17 cellular contexts compared by ENCODE assay signal in the genomic region with DNA sequence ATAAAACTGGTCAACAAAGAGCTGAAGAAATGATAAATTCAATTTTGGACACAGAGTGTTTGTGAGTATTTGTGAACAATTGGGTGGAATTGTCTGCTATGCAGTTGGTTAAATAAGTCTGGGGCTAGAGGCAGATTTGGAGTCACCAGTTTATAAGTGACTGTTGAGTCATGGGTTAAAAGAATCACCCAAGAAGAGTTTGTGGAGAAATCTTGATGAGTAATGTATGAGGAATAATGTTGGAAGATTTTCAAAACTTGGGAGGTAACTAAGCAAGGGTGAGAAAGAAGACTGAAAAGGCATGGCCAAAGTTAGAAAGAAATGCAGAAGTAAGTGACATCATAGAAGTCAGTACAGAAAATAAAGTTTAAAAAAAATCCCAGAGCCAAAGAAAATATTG.
DNase-seq lines count a peak whose midpoint lies in the region; ATAC-seq, FAIRE-seq and TF ChIP-seq lines count a peak whose summit lies in the region.
"Had no signal": no experiment of that assay in that cellular context is flagged by ENCODE, and none has a peak within 500 bp of the region (broad histone marks: within the 10 kb centered on the region; RNA-seq: fewer than 3 reads in every experiment).

No MANE protein-coding gene starts in this region.

- H3K36me3 Mint-ChIP-seq in HFFc6 (ENCODE audit: low read depth): peaks cover 21% of the 10 kb centered on the region
- H3K36me3 Mint-ChIP-seq: naive thymus-derived CD4-positive, alpha-beta T cell had no signal

- FAIRE-seq in urothelium cell line (lab: Jason Lieb, UNC): peak; percentile 50
- FAIRE-seq: GM12892 had no signal

- peaks cover 42% of the 10 kb centered on the region for H3K4me1 Mint-ChIP-seq in HFFc6 (ENCODE audit: low read depth)
- H3K4me1 Mint-ChIP-seq: naive thymus-derived CD4-positive, alpha-beta T cell had no signal

- in situ Hi-C loops in astrocyte of the cerebellum (cut with HindIII; ENCODE audit: low sequenced_read_pairs): no loop called here
- in situ Hi-C loops in GM13976 (cut with MboI; ENCODE audit: low sequenced_read_pairs, unreplicated experiment): no loop called here

- peaks cover 9% of the 10 kb centered on the region for H3K9me3 Mint-ChIP-seq in HFFc6

- DNase-seq in HFFc6: peak; percentile 97
- DNase-seq in astrocyte of the cerebellum (ENCODE audit: low read depth): peak; percentile 97
- peak; percentile 83 for DNase-seq in glomerular visceral epithelial cell (ENCODE audit: extremely low spot score)
- peak; percentile 59 for DNase-seq in urothelium cell line (ENCODE audit: low spot score)
- no peak for DNase-seq in LoVo (ENCODE audit: low spot score)
- DNase-seq in GM13976 (ENCODE audit: low spot score): no peak
- DNase-seq: activated CD8-positive, alpha-beta memory T cell treated with anti-CD3 and anti-CD28 coated beads, Interleukin-2, amount 50 U/mL, for 48 hours; anterior cingulate cortex; MG63; naive thymus-derived CD4-positive, alpha-beta T cell; NCI-H446; RPMI8226; small intestine had no signal

- peak overlapping the region; percentile 64 for H3K4me3 Mint-ChIP-seq in HFFc6
- H3K4me3 Mint-ChIP-seq: naive thymus-derived CD4-positive, alpha-beta T cell had no signal

- no peak for ATAC-seq in HG03135 (IDR thresholded peaks at IDR 0.05; ENCODE audit: unreplicated experiment)
- no peak for ATAC-seq in GM18867 (IDR thresholded peaks at IDR 0.05; ENCODE audit: unreplicated experiment)
- ATAC-seq: naive thymus-derived CD4-positive, alpha-beta T cell had no signal

- peak overlapping the region; percentile 90 for H3K27ac Mint-ChIP-seq in HFFc6
- H3K27ac Mint-ChIP-seq: naive thymus-derived CD4-positive, alpha-beta T cell had no signal

- no peaks in the 10 kb centered on the region for H3K27me3 Mint-ChIP-seq in HFFc6 (ENCODE audit: insufficient read depth)
- H3K27me3 Mint-ChIP-seq: naive thymus-derived CD4-positive, alpha-beta T cell had no signal

- H3K4me3 ChIP-seq in astrocyte of the cerebellum (ENCODE audit: low read depth, low read length): no peak overlapping the region
- H3K4me3 ChIP-seq: MG63, tibial nerve had no signal

- no peak for TF ChIP-seq CTCF in HFFc6 (IDR thresholded peaks at IDR 0.05)
- TF ChIP-seq CTCF in astrocyte of the cerebellum (IDR thresholded peaks at IDR 0.05; ENCODE audit: low read depth, low read length, missing control alignments): no peak
- TF ChIP-seq CTCF in GM13976 (IDR thresholded peaks at IDR 0.05; ENCODE audit: borderline replicate concordance, control extremely low read depth, extremely low read depth, insufficient read depth, missing control alignments): no peak

Comparison
In these comparisons a context has a peak if more than half of its experiments do, and no peak if none do; other contexts are left out.
1. DNase-seq: peak in HFFc6 (single experiment), astrocyte of the cerebellum (single experiment), glomerular visceral epithelial cell (single experiment) and urothelium cell line (single experiment); none in LoVo (single experiment) and GM13976 (single experiment).